12 cellular contexts compared by ENCODE assay signal in genomic region chr10:119221666-119222065, GRCh38. TPM values are rescaled to one million over a fixed set of nuclear protein-coding genes. Genes with fewer than 3 reads are reported as not detected.
DNase-seq lines count a peak whose midpoint lies in the region; ATAC-seq, FAIRE-seq and TF ChIP-seq lines count a peak whose summit lies in the region.
"Had no signal": no experiment of that assay in that cellular context is flagged by ENCODE, and none has a peak within 500 bp of the region (broad histone marks: within the 10 kb centered on the region; RNA-seq: fewer than 3 reads in every experiment).

No MANE protein-coding gene starts in this region.

- peak overlapping the region; percentile 33 for H3K27ac Mint-ChIP-seq in endothelial cell (ENCODE audit: unreplicated experiment)
- no peak overlapping the region for H3K27ac Mint-ChIP-seq in T-helper 2 cell treated with Interferon-gamma antibody and Interleukin-4, amounts not matched to agents 5 μg/mL and 100 μg/mL, for 36 hours
- H3K27ac Mint-ChIP-seq: GM23338 had no signal

- H3K4me1 ChIP-seq in A549 (peaks cover 17% of the 10 kb centered on the region; the same call in 1 of the 3 replicates), parathyroid adenoma (peaks cover 48% of the 10 kb centered on the region)

- no peaks in the 10 kb centered on the region for H3K36me3 ChIP-seq in parathyroid adenoma (ENCODE audit: control insufficient read depth, insufficient read depth, low read length)
- H3K36me3 ChIP-seq: cardiac muscle cell, ovary had no signal

- no peak for FAIRE-seq in A549 (lab: Jason Lieb, UNC)

- CTCF ChIA-PET in A549 (lab: Yijun Ruan, JAX) = interaction anchor here (0.7 to 2.2 kb wide), 5 partner anchors 12 to 222 kb away, joined by 3 to 13 read pairs (median 3); partner anchors contain the start of gene GRK5

- DNase-seq in A549 (ENCODE audit: low read depth in 1 of 2, low spot score in 1 of 2) (no peak), HCEC 1CT (peak; percentile 24), endothelial cell (ENCODE audit: low spot score) (no peak), GM10266 (ENCODE audit: extremely low spot score) (no peak)
- DNase-seq in T-helper 2 cell treated with Interferon-gamma antibody and Interleukin-4, amounts not matched to agents 5 μg/mL and 100 μg/mL, for 36 hours (ENCODE audit: low spot score) = no peak
- no peak for DNase-seq in effector CD8-positive, alpha-beta T cell (lab: John Stamatoyannopoulos, UW)
- DNase-seq: kidney glomerular epithelial cell, ovary had no signal

- TF ChIP-seq POLR2A in A549 (IDR thresholded peaks at IDR 0.05; ENCODE audit: low read length) = no peak

- H3K4me3 ChIP-seq in A549 (no peak overlapping the region), parathyroid adenoma (ENCODE audit: low read depth, low read length) (no peak overlapping the region)
- H3K4me3 ChIP-seq: cardiac muscle cell, GM23338, ovary had no signal

- TF ChIP-seq CTCF in A549 (IDR thresholded peaks at IDR 0.05) (no peak), endothelial cell (IDR thresholded peaks at IDR 0.05; ENCODE audit: unreplicated experiment) (no peak), parathyroid adenoma (IDR thresholded peaks at IDR 0.05) (no peak), GM10266 (IDR thresholded peaks at IDR 0.05; ENCODE audit: control insufficient read depth, insufficient read depth, low read depth, missing control alignments) (no peak)

- H3K27ac ChIP-seq in A549 (no peak overlapping the region), parathyroid adenoma (peak overlapping the region; percentile 87)
- H3K27ac ChIP-seq: cardiac muscle cell had no signal

- no peak for ATAC-seq in A549
- no peak for ATAC-seq in GM19023 (IDR thresholded peaks at IDR 0.05; ENCODE audit: unreplicated experiment)

- peaks cover 53% of the 10 kb centered on the region for H3K4me1 Mint-ChIP-seq in endothelial cell (ENCODE audit: unreplicated experiment)
- H3K4me1 Mint-ChIP-seq in T-helper 2 cell treated with Interferon-gamma antibody and Interleukin-4, amounts not matched to agents 5 μg/mL and 100 μg/mL, for 36 hours (ENCODE audit: low read depth) = peaks cover 25% of the 10 kb centered on the region

- H3K79me2 ChIP-seq in parathyroid adenoma = peaks cover 57% of the 10 kb centered on the region

- TF ChIP-seq RAD21 in A549 (conservative IDR thresholded peaks at IDR 0.05 in 1 of 2, IDR thresholded peaks at IDR 0.05 in 1 of 2) = no peak

- H3K27me3 Mint-ChIP-seq in endothelial cell (ENCODE audit: unreplicated experiment) = no peaks in the 10 kb centered on the region
- no peaks in the 10 kb centered on the region for H3K27me3 Mint-ChIP-seq in T-helper 2 cell treated with Interferon-gamma antibody and Interleukin-4, amounts not matched to agents 5 μg/mL and 100 μg/mL, for 36 hours (ENCODE audit: low read depth)

- no peak overlapping the region for H2AFZ ChIP-seq in parathyroid adenoma

- no peaks in the 10 kb centered on the region for H3K27me3 ChIP-seq in parathyroid adenoma (ENCODE audit: control insufficient read depth, insufficient read depth, low read length)
- H3K27me3 ChIP-seq: cardiac muscle cell, ovary had no signal

- H3K9me3 Mint-ChIP-seq in endothelial cell (ENCODE audit: unreplicated experiment) = no peaks in the 10 kb centered on the region
- no peaks in the 10 kb centered on the region for H3K9me3 Mint-ChIP-seq in T-helper 2 cell treated with Interferon-gamma antibody and Interleukin-4, amounts not matched to agents 5 μg/mL and 100 μg/mL, for 36 hours
- H3K9me3 Mint-ChIP-seq: GM23338 had no signal

- H3K4me2 ChIP-seq in A549 (no peak overlapping the region), parathyroid adenoma (ENCODE audit: low read length) (peak overlapping the region; percentile 32)
- H3K4me2 ChIP-seq: GM23338 had no signal

- POLR2A ChIA-PET in A549 (lab: Yijun Ruan, JAX) = no interaction called here

- H3K4me3 Mint-ChIP-seq in endothelial cell (ENCODE audit: unreplicated experiment) = no peak overlapping the region
- no peak overlapping the region for H3K4me3 Mint-ChIP-seq in T-helper 2 cell treated with Interferon-gamma antibody and Interleukin-4, amounts not matched to agents 5 μg/mL and 100 μg/mL, for 36 hours
- H3K4me3 Mint-ChIP-seq: GM23338 had no signal

- H3K9me3 ChIP-seq in A549 (no peaks in the 10 kb centered on the region), parathyroid adenoma (ENCODE audit: control insufficient read depth, low read length) (no peaks in the 10 kb centered on the region)
- H3K9me3 ChIP-seq: ovary had no signal

- 89% methylated on average over 1 of the region's 1 CpG for WGBS in A549 (ENCODE audit: missing lambda C conversion rate)

- H3K9ac ChIP-seq in parathyroid adenoma = no peak overlapping the region

- no peak for TF ChIP-seq EP300 in A549 (IDR thresholded peaks at IDR 0.05)

- peaks cover 7% of the 10 kb centered on the region for H3K36me3 Mint-ChIP-seq in endothelial cell (ENCODE audit: low read depth, unreplicated experiment)
- peaks cover 1% of the 10 kb centered on the region for H3K36me3 Mint-ChIP-seq in T-helper 2 cell treated with Interferon-gamma antibody and Interleukin-4, amounts not matched to agents 5 μg/mL and 100 μg/mL, for 36 hours (ENCODE audit: low read depth)

TF ChIP-seq in A549, 52 proteins besides CTCF, POLR2A, EP300 and RAD21:
- TF ChIP-seq FOSL2 (IDR thresholded peaks at IDR 0.05) = no peak
- peak; percentile 37; the same call in 1 of the 2 replicates for TF ChIP-seq FOSL2 (CRISPR knock-in tag; IDR thresholded peaks at IDR 0.05)
- TF ChIP-seq, protein P1, sequence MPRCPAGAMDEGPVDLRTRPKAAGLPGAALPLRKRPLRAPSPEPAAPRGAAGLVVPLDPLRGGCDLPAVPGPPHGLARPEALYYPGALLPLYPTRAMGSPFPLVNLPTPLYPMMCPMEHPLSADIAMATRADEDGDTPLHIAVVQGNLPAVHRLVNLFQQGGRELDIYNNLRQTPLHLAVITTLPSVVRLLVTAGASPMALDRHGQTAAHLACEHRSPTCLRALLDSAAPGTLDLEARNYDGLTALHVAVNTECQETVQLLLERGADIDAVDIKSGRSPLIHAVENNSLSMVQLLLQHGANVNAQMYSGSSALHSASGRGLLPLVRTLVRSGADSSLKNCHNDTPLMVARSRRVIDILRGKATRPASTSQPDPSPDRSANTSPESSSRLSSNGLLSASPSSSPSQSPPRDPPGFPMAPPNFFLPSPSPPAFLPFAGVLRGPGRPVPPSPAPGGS (IDR thresholded peaks at IDR 0.05) = no peak

RNA-seq across cellular contexts. Expression of gene GRK5, which starts 14.3 kb away (rescaled TPM):
- polyA plus RNA-seq in A549 (2011; rRNA removed) = 5.0 and 5.4 TPM in 2 replicates
- 5.7 and 6.3 TPM in 2 replicates for polyA plus RNA-seq in A549 (2012; cell fraction: cytosol; rRNA removed)
- polyA plus RNA-seq in A549 (2012; cell fraction: nucleus; rRNA removed) = 4.3 and 6.0 TPM in 2 replicates
- 7.7 to 7.9 TPM (median 7.8 TPM) in 3 replicates for polyA plus RNA-seq in A549 (2017; fragmentation: RNase III; extraction: RNeasy Plus Mini Kit Qiagen cat#74134 plus additional on column Dnase treatment)
- polyA minus RNA-seq in A549 (2011; rRNA and poly(A)+ RNA removed) = 3.8 and 5.5 TPM in 2 replicates
- 163 TPM for total RNA-seq in endothelial cell (ENCODE audit: unreplicated experiment)

RNA-seq across cellular contexts. Expression of gene PRDX3, which starts 43.1 kb away (rescaled TPM):
- polyA plus RNA-seq in A549 (2011; rRNA removed) (673 and 678 TPM in 2 replicates), A549 (2017; fragmentation: RNase III; extraction: RNeasy Plus Mini Kit Qiagen cat#74134 plus additional on column Dnase treatment) (432 to 442 TPM (median 432 TPM) in 3 replicates)
- polyA plus RNA-seq in A549 (2012; cell fraction: cytosol; rRNA removed) = 330 and 382 TPM in 2 replicates
- polyA plus RNA-seq in A549 (2012; cell fraction: nucleus; rRNA removed) = 111 and 130 TPM in 2 replicates
- polyA minus RNA-seq in A549 (2011; rRNA and poly(A)+ RNA removed) = 175 and 275 TPM in 2 replicates
- total RNA-seq in endothelial cell (ENCODE audit: unreplicated experiment) = 93.2 TPM

RNA-seq across cellular contexts. Expression of gene SFXN4, which starts 56.2 kb away (rescaled TPM):
- polyA plus RNA-seq in A549 (2011; rRNA removed) (59.4 and 66.0 TPM in 2 replicates), A549 (2017; fragmentation: RNase III; extraction: RNeasy Plus Mini Kit Qiagen cat#74134 plus additional on column Dnase treatment) (39.3 to 44.2 TPM (median 42.7 TPM) in 3 replicates)
- 38.8 and 43.5 TPM in 2 replicates for polyA plus RNA-seq in A549 (2012; cell fraction: cytosol; rRNA removed)
- 21.4 and 32.5 TPM in 2 replicates for polyA plus RNA-seq in A549 (2012; cell fraction: nucleus; rRNA removed)
- 22.5 and 30.3 TPM in 2 replicates for polyA minus RNA-seq in A549 (2011; rRNA and poly(A)+ RNA removed)
- 19.0 TPM for total RNA-seq in endothelial cell (ENCODE audit: unreplicated experiment)
